In genomic region chr6:137423444-137424168, GRCh38 we compare ENCODE assay signal across 19 cellular contexts.
DNase-seq lines count a peak whose midpoint lies in the region; ATAC-seq, FAIRE-seq and TF ChIP-seq lines count a peak whose summit lies in the region.
"Had no signal": no experiment of that assay in that cellular context is flagged by ENCODE, and none has a peak within 500 bp of the region (broad histone marks: within the 10 kb centered on the region; RNA-seq: fewer than 3 reads in every experiment).

No MANE protein-coding gene starts in this region.

- no peak overlapping the region for H2AK5ac ChIP-seq in H1 (ENCODE audit: low read depth, low read length)

- H3K18ac ChIP-seq in H1 (ENCODE audit: extremely low read depth, low read length) = no peak overlapping the region; the same call in 1 of the 2 replicates

- no peak overlapping the region for H4K91ac ChIP-seq in H1 (replicated peaks; ENCODE audit: insufficient read length, low read length)

- no peaks in the 10 kb centered on the region for H4K20me1 ChIP-seq in H1 (replicated peaks in 1 of 2; ENCODE audit: control insufficient read depth in 1 of 2, insufficient read depth in 2 of 2, low read length in 2 of 2)

- no peak overlapping the region for H4K8ac ChIP-seq in H1 (ENCODE audit: extremely low read depth, insufficient read depth, low read length)

- H3K27ac ChIP-seq in H1 (ENCODE audit: low read depth, low read length) = peak overlapping the region; percentile 14; the same call in 1 of the 2 replicates
- H3K27ac ChIP-seq: body of pancreas, colonic mucosa had no signal

- H3K4me1 Mint-ChIP-seq in stimulated activated naive B cell treated with anti-CD40 and anti-IgM and Interleukin-4, amounts not matched to agents 10 μg/mL and 1 μg/mL and 100 μg/mL, for 72 hours = peaks cover 21 to 39% of the 10 kb centered on the region in 2 donors

- no peaks in the 10 kb centered on the region for H3K9me3 ChIP-seq in H1 (ENCODE audit: insufficient read depth in 2 of 2, low read depth in 1 of 2, low read length in 1 of 2)
- H3K9me3 ChIP-seq: body of pancreas, colonic mucosa had no signal

- H2BK20ac ChIP-seq in H1 (ENCODE audit: low read length) = peak overlapping the region; percentile 88; the same call in 1 of the 2 replicates

- H2BK15ac ChIP-seq in H1 (ENCODE audit: low read length) = no peak overlapping the region

- H3K4ac ChIP-seq in H1 (replicated peaks; ENCODE audit: insufficient read length, low read depth, low read length) = no peak overlapping the region

- POLR2A ChIA-PET in H1 (lab: Charles Lee; ENCODE audit: partially characterized antibody) = interaction anchor here (1.3 kb wide), 1 partner anchor 9 kb away, joined by 4 read pairs; no protein-coding TSS in a partner anchor

- no peak overlapping the region for H2BK120ac ChIP-seq in H1 (replicated peaks; ENCODE audit: low read depth, low read length)

- no peaks in the 10 kb centered on the region for H3K27me3 Mint-ChIP-seq in stimulated activated naive B cell treated with anti-CD40 and anti-IgM and Interleukin-4, amounts not matched to agents 10 μg/mL and 1 μg/mL and 100 μg/mL, for 72 hours
- H3K27me3 Mint-ChIP-seq: activated CD4-positive, alpha-beta memory T cell treated with anti-CD3 and anti-CD28 coated beads, Interleukin-2, amount 10 ng/mL, durations not matched to agents 7 days and 5 days; activated naive CD8-positive, alpha-beta T cell had no signal

- WGBS in H1 (ENCODE audit: extremely low coverage in 1 of 2, insufficient coverage in 1 of 2, insufficient read length in 1 of 2, insufficient replicate concordance in 2 of 2, low coverage in 1 of 2, low lambda C conversion rate in 2 of 2, missing lambda C conversion rate in 1 of 2), 2 experiments = 2% methylated on average over 3 of the region's 3 CpGs; no CpG with 5 or more reads in 1 of the 2 experiments

- peak; percentile 65 to 74 for ATAC-seq in stimulated activated naive B cell treated with anti-CD40 and anti-IgM and Interleukin-4, amounts not matched to agents 10 μg/mL and 1 μg/mL and 100 μg/mL, for 72 hours (replicated peaks)
- ATAC-seq in HG02798 (IDR thresholded peaks at IDR 0.05; ENCODE audit: poor library complexity, unreplicated experiment) = no peak
- ATAC-seq: body of pancreas had no signal

- no peaks in the 10 kb centered on the region for H3K23me2 ChIP-seq in H1 (ENCODE audit: low read depth, low read length)

- H3K36me3 ChIP-seq in H1 (ENCODE audit: control insufficient read depth in 2 of 4, insufficient read depth in 4 of 4, low read length in 3 of 4) = no peaks in the 10 kb centered on the region
- H3K36me3 ChIP-seq: colonic mucosa had no signal

- H3K27ac Mint-ChIP-seq in stimulated activated naive B cell treated with anti-CD40 and anti-IgM and Interleukin-4, amounts not matched to agents 10 μg/mL and 1 μg/mL and 100 μg/mL, for 72 hours = no peak overlapping the region
- H3K27ac Mint-ChIP-seq: activated CD4-positive, alpha-beta memory T cell treated with anti-CD3 and anti-CD28 coated beads, Interleukin-2, amount 10 ng/mL, durations not matched to agents 7 days and 5 days; activated naive CD8-positive, alpha-beta T cell had no signal

- H3K9ac ChIP-seq in H1 (replicated peaks in 1 of 4; ENCODE audit: extremely low read depth in 1 of 4, low read depth in 3 of 4, low read length in 3 of 4) = no peak overlapping the region

- peak overlapping the region; percentile 29; the same call in 1 of the 2 replicates for H2BK5ac ChIP-seq in H1 (ENCODE audit: low read depth, low read length)

- peak overlapping the region; percentile 7 to 10 for H3K4me3 Mint-ChIP-seq in stimulated activated naive B cell treated with anti-CD40 and anti-IgM and Interleukin-4, amounts not matched to agents 10 μg/mL and 1 μg/mL and 100 μg/mL, for 72 hours
- H3K4me3 Mint-ChIP-seq: activated CD4-positive, alpha-beta memory T cell treated with anti-CD3 and anti-CD28 coated beads, Interleukin-2, amount 10 ng/mL, durations not matched to agents 7 days and 5 days; activated naive CD8-positive, alpha-beta T cell had no signal

- H3K27me3 ChIP-seq in H1 (replicated peaks in 1 of 4; ENCODE audit: control insufficient read depth in 3 of 4, extremely low read depth in 1 of 4, insufficient read depth in 3 of 4, low read length in 3 of 4) = no peaks in the 10 kb centered on the region
- H3K27me3 ChIP-seq: body of pancreas, colonic mucosa had no signal

- no peaks in the 10 kb centered on the region for H3K79me1 ChIP-seq in H1 (ENCODE audit: low read depth, low read length)

- no peak for TF ChIP-seq POLR2A in H1 (IDR thresholded peaks at IDR 0.05; ENCODE audit: control extremely low read depth in 1 of 2, low read depth in 2 of 2, low read length in 2 of 2)

- H3K56ac ChIP-seq in H1 (replicated peaks; ENCODE audit: insufficient read length, low read depth, low read length) = no peak overlapping the region

- H2AFZ ChIP-seq in H1 (ENCODE audit: low read length) = no peak overlapping the region

- H3K4me1 ChIP-seq in H1 (replicated peaks in 1 of 4; ENCODE audit: control insufficient read depth in 3 of 4, insufficient read depth in 4 of 4, low read length in 3 of 4) = peaks cover 2 to 9% (median 4%) of the 10 kb centered on the region in 4 experiments; a peak in 4 of 7 replicates
- H3K4me1 ChIP-seq: body of pancreas, colonic mucosa had no signal

- no peaks in the 10 kb centered on the region for H3K36me3 Mint-ChIP-seq in stimulated activated naive B cell treated with anti-CD40 and anti-IgM and Interleukin-4, amounts not matched to agents 10 μg/mL and 1 μg/mL and 100 μg/mL, for 72 hours
- H3K36me3 Mint-ChIP-seq: activated naive CD8-positive, alpha-beta T cell had no signal

- H4K5ac ChIP-seq in H1 (ENCODE audit: insufficient read length, low read depth, low read length) = peak overlapping the region; percentile 80

- H3K4me2 ChIP-seq in H1 (ENCODE audit: insufficient read depth in 1 of 2, low read depth in 2 of 2, low read length in 2 of 2) = peak overlapping the region; percentile 19 to 50

- no peak overlapping the region for H3K23ac ChIP-seq in H1 (ENCODE audit: insufficient read length)

- DNase-seq in NCI-H1417 (lab: John Stamatoyannopoulos, UW) = peak in 2 of 3 experiments; percentile 27 to 75
- no peak for DNase-seq in NCI-H1417 treated with DMSO at 0.1 percent for 48 hours (lab: John Stamatoyannopoulos, UW)
- peak; percentile 46 for DNase-seq in NAMALWA (ENCODE audit: low spot score)
- peak; percentile 64 to 79 for DNase-seq in H1 (ENCODE audit: low read depth in 1 of 2, low spot score in 2 of 2)
- DNase-seq in stimulated activated naive B cell treated with anti-CD40 and anti-IgM and Interleukin-4, amounts not matched to agents 10 μg/mL and 1 μg/mL and 100 μg/mL, for 72 hours = no peak
- no peak for DNase-seq in medulla oblongata (ENCODE audit: extremely low spot score)
- no peak for DNase-seq in NCI-H128 (lab: John Stamatoyannopoulos, UW; ENCODE audit: unreplicated experiment)
- DNase-seq: activated CD4-positive, alpha-beta memory T cell treated with anti-CD3 and anti-CD28 coated beads, Interleukin-2, amount 10 ng/mL, durations not matched to agents 7 days and 5 days; activated T-cell treated with anti-CD3 and anti-CD28 coated beads, Interleukin-2, amount 50 U/mL, for 48 hours; body of pancreas; colonic mucosa; GOT3; hypothalamus; NCI-H1436 treated with DMSO at 0.1 percent for 48 hours; NCI-H2227 treated with DMSO at 0.1 percent for 48 hours; occipital lobe; stimulated activated CD4-positive, alpha-beta T cell treated with anti-CD3 and anti-CD28 coated beads, Interleukin-12 subunit alpha, Interleukin-12 subunit beta, amount 100 ng/mL, for 4 hours had no signal

- H3K14ac ChIP-seq in H1 (ENCODE audit: insufficient read length) = no peak overlapping the region

- peak overlapping the region in 1 of 4 experiments; percentile 40; a peak in 2 of 8 replicates for H3K4me3 ChIP-seq in H1 (ENCODE audit: extremely low read depth in 1 of 4, insufficient read depth in 2 of 4, low read depth in 3 of 4, low read length in 4 of 4)
- H3K4me3 ChIP-seq: body of pancreas, colonic mucosa had no signal

- peak; percentile 98 for FAIRE-seq in H1 (lab: Jason Lieb, UNC)

- no peak for TF ChIP-seq RAD21 in H1 (IDR thresholded peaks at IDR 0.05 in 1 of 2, conservative IDR thresholded peaks at IDR 0.05 in 1 of 2; ENCODE audit: low read depth in 2 of 2, low read length in 2 of 2)

- TF ChIP-seq CTCF in H1 (IDR thresholded peaks at IDR 0.05; ENCODE audit: control extremely low read depth in 1 of 3, insufficient read depth in 1 of 3, low read depth in 1 of 3, low read length in 3 of 3) = no peak

- TF ChIP-seq EP300 in H1 (IDR thresholded peaks at IDR 0.05; ENCODE audit: borderline replicate concordance in 1 of 2, low read depth in 2 of 2, low read length in 2 of 2) = no peak; a peak in 1 of 3 replicates

- no peak overlapping the region for H2BK12ac ChIP-seq in H1 (ENCODE audit: low read depth, low read length)

- no peaks in the 10 kb centered on the region for H3K9me3 Mint-ChIP-seq in stimulated activated naive B cell treated with anti-CD40 and anti-IgM and Interleukin-4, amounts not matched to agents 10 μg/mL and 1 μg/mL and 100 μg/mL, for 72 hours
- H3K9me3 Mint-ChIP-seq: activated CD4-positive, alpha-beta memory T cell treated with anti-CD3 and anti-CD28 coated beads, Interleukin-2, amount 10 ng/mL, durations not matched to agents 7 days and 5 days had no signal

- CTCF ChIA-PET in H1 (lab: Charles Lee; ENCODE audit: partially characterized antibody) = interaction anchor here (0.6 to 2.0 kb wide), 3 partner anchors 82 to 110 kb away, joined by 3 to 5 read pairs (median 3); no protein-coding TSS in a partner anchor

- no peaks in the 10 kb centered on the region for H3K79me2 ChIP-seq in H1 (ENCODE audit: control insufficient read depth in 1 of 2, insufficient read depth in 2 of 2, low read length in 2 of 2)

TF ChIP-seq in H1, 55 proteins besides CTCF, POLR2A, EP300 and RAD21 (continues in another document):
- no peak for TF ChIP-seq BACH1 (IDR thresholded peaks at IDR 0.05; ENCODE audit: low read length)
- TF ChIP-seq YY1 (IDR thresholded peaks at IDR 0.05; ENCODE audit: low read depth, low read length) = peak; percentile 57
- peak; percentile 99 for TF ChIP-seq SIN3A (conservative IDR thresholded peaks at IDR 0.05 in 1 of 2, IDR thresholded peaks at IDR 0.05 in 1 of 2; ENCODE audit: low read depth in 1 of 2, low read length in 2 of 2)

Comparison
In these comparisons a context has a peak if more than half of its experiments do, and no peak if none do; other contexts are left out.
1. DNase-seq: peak in NCI-H1417 (2 of 3), NAMALWA (single experiment) and H1 (2 of 2); none in NCI-H1417 treated with DMSO at 0.1 percent for 48 hours (single experiment), stimulated activated naive B cell treated with anti-CD40 and anti-IgM and Interleukin-4, amounts not matched to agents 10 μg/mL and 1 μg/mL and 100 μg/mL, for 72 hours (single experiment), medulla oblongata (single experiment) and NCI-H128 (single experiment).